9 cellular contexts compared by ENCODE assay signal in the genomic region with DNA sequence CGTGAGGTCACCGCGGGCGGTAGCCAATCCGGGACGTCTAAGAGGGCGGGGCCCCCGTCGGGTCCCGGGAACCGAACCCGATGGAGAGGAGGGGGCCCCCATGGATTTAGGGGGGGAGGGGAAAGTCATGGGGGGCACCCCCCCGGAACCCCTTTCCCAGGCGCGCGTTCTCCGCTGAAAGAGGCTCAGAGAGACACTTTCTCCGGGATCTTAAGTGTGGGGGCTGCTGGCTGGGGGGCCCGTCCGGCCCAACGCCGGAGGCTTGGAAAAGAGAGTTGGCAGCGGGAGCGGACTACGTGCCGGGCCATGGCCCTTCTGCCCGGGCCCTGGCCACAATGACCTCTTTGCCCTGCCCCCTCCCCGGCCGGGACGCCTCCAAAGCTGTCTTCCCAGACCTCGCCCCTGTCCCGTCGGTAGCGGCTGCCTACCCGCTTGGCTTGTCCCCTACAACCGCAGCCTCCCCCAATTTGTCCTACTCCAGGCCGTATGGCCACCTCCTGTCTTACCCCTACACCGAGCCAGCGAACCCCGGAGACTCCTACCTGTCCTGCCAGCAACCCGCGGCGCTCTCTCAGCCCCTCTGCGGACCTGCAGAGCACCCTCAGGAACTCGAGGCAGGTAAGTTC. TPM values are rescaled to one million over a fixed set of nuclear protein-coding genes. Genes with fewer than 3 reads are reported as not detected.
DNase-seq lines count a peak whose midpoint lies in the region; ATAC-seq and FAIRE-seq lines count a peak whose summit lies in the region.
"Had no signal": no experiment of that assay in that cellular context is flagged by ENCODE, and none has a peak within 500 bp of the region (broad histone marks: within the 10 kb centered on the region; RNA-seq: fewer than 3 reads in every experiment).

A gene with protein sequence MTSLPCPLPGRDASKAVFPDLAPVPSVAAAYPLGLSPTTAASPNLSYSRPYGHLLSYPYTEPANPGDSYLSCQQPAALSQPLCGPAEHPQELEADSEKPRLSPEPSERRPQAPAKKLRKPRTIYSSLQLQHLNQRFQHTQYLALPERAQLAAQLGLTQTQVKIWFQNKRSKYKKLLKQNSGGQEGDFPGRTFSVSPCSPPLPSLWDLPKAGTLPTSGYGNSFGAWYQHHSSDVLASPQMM (plus strand): TSS at position 57 of the 626 bp plus-strand sequence. CDS start 279 bp downstream, at position 336.

- no peaks in the 10 kb centered on the region for H3K27me3 ChIP-seq in right cardiac atrium (ENCODE audit: control insufficient read depth, insufficient read depth)

- H3K9me3 Mint-ChIP-seq in activated CD4-positive, alpha-beta memory T cell treated with anti-CD3 and anti-CD28 coated beads for 36 hours, result no peaks in the 10 kb centered on the region
- no peaks in the 10 kb centered on the region for H3K9me3 Mint-ChIP-seq in stimulated activated naive CD8-positive, alpha-beta T cell treated with anti-CD3 and anti-CD28 coated beads, Interleukin-15, amount 100 ng/mL, for 72 hours

- CTCF ChIA-PET in activated CD4-positive, alpha-beta memory T cell treated with anti-CD3 and anti-CD28 coated beads for 36 hours (lab: Charles Lee), result interaction anchor here (1.1 to 7.0 kb wide), 3 partner anchors 16 to 28 kb away, joined by 4 to 50 read pairs (median 44); no protein-coding TSS in a partner anchor

- H3K27me3 Mint-ChIP-seq in activated CD4-positive, alpha-beta memory T cell treated with anti-CD3 and anti-CD28 coated beads for 36 hours, result peaks cover 79% of the 10 kb centered on the region
- H3K27me3 Mint-ChIP-seq in stimulated activated naive CD8-positive, alpha-beta T cell treated with anti-CD3 and anti-CD28 coated beads, Interleukin-15, amount 100 ng/mL, for 72 hours, result peaks cover 93% of the 10 kb centered on the region

- H3K4me3 ChIP-seq in right cardiac atrium (ENCODE audit: low read length), result peak within 1 kb of the TSS; percentile 47

- peaks cover 4% of the 10 kb centered on the region for H3K4me1 ChIP-seq in right cardiac atrium (ENCODE audit: control insufficient read depth, insufficient read depth, low read length)

- no peak within 1 kb of the TSS for H3K27ac Mint-ChIP-seq in activated CD4-positive, alpha-beta memory T cell treated with anti-CD3 and anti-CD28 coated beads for 36 hours
- peak within 1 kb of the TSS in 1 of 2 donors; percentile 90 for H3K27ac Mint-ChIP-seq in stimulated activated naive CD8-positive, alpha-beta T cell treated with anti-CD3 and anti-CD28 coated beads, Interleukin-15, amount 100 ng/mL, for 72 hours

- FAIRE-seq in GM19239 (lab: Jason Lieb, UNC), result peak; percentile 39
- FAIRE-seq: endometrium had no signal

- 2% methylated on average over 45 of the region's 45 CpGs for WGBS in right cardiac atrium

- DNase-seq in 8988T (peak; percentile 99), GM19239 (ENCODE audit: insufficient read length, low spot score) (no peak), right cardiac atrium (peak in 1 of 3 donors; percentile 84), NCI-H146 (lab: John Stamatoyannopoulos, UW) (no peak), NCI-H345 (lab: John Stamatoyannopoulos, UW) (no peak)
- no peak for DNase-seq in activated CD4-positive, alpha-beta memory T cell treated with anti-CD3 and anti-CD28 coated beads for 36 hours
- DNase-seq in stimulated activated naive CD8-positive, alpha-beta T cell treated with anti-CD3 and anti-CD28 coated beads, Interleukin-15, amount 100 ng/mL, for 72 hours, result peak in 1 of 2 donors; percentile 26
- DNase-seq in central memory CD4-positive, alpha-beta T cell, result no peak

- POLR2A ChIA-PET in activated CD4-positive, alpha-beta memory T cell treated with anti-CD3 and anti-CD28 coated beads for 36 hours (lab: Charles Lee), result no interaction called here

- peaks cover 28% of the 10 kb centered on the region for H3K4me1 Mint-ChIP-seq in activated CD4-positive, alpha-beta memory T cell treated with anti-CD3 and anti-CD28 coated beads for 36 hours (ENCODE audit: low read depth)
- peaks cover 74% of the 10 kb centered on the region for H3K4me1 Mint-ChIP-seq in stimulated activated naive CD8-positive, alpha-beta T cell treated with anti-CD3 and anti-CD28 coated beads, Interleukin-15, amount 100 ng/mL, for 72 hours

- H3K4me3 Mint-ChIP-seq in activated CD4-positive, alpha-beta memory T cell treated with anti-CD3 and anti-CD28 coated beads for 36 hours, result peak within 1 kb of the TSS; percentile 83
- peak within 1 kb of the TSS; percentile 97 for H3K4me3 Mint-ChIP-seq in stimulated activated naive CD8-positive, alpha-beta T cell treated with anti-CD3 and anti-CD28 coated beads, Interleukin-15, amount 100 ng/mL, for 72 hours

- no peak within 1 kb of the TSS for H3K27ac ChIP-seq in right cardiac atrium (ENCODE audit: low read length)

- H3K36me3 Mint-ChIP-seq in activated CD4-positive, alpha-beta memory T cell treated with anti-CD3 and anti-CD28 coated beads for 36 hours, result no peaks in the 10 kb centered on the region

- H3K9me3 ChIP-seq in right cardiac atrium (ENCODE audit: control insufficient read depth, low read length), result no peaks in the 10 kb centered on the region

- ATAC-seq in right cardiac atrium, result peak in 1 of 2 donors; percentile 8
- no peak for ATAC-seq in stimulated activated naive CD8-positive, alpha-beta T cell treated with anti-CD3 and anti-CD28 coated beads, Interleukin-15, amount 100 ng/mL, for 72 hours

- intact Hi-C loops in activated CD4-positive, alpha-beta memory T cell treated with anti-CD3 and anti-CD28 coated beads for 36 hours (cut with micrococcal nuclease), result loop anchor here (2.0 kb wide), 1 partner anchor 26 kb away; a partner anchor contains a TSS
- intact Hi-C loops in right cardiac atrium (cut with DNase I), result no loop called here

RNA-seq across cellular contexts. Expression of the gene that starts here (rescaled TPM):
- under 1 TPM; 0.52 to 0.87 TPM for total RNA-seq in activated CD4-positive, alpha-beta memory T cell treated with anti-CD3 and anti-CD28 coated beads for 36 hours
- under 1 TPM in 1 of 4 donors, not detected in 3; 0.12 TPM for total RNA-seq in right cardiac atrium
- 0.09 TPM for polyA plus RNA-seq in right cardiac atrium
